8 cellular contexts compared by ENCODE assay signal in the genomic region with DNA sequence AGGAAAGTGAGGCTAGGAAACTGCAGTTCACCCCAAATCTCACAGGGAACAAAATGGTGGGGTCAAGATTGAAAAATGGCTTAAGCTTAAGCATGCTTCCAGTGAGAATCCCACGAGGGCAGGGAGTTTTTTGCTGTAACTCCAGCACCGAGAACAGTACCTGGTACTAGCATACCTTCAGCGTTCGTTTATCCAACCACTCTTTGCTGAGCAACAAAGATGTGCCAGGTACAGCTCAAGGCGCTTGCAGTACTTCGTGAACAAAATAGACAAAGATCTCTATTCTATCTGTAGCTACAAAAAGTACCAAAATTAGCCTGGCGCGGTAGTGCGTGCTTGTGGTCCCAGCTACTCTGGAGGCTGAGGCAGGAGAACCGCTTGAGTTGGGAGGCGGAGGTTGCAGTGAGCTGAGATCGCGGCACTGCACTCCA. TPM values are rescaled to one million over a fixed set of nuclear protein-coding genes. Genes with fewer than 3 reads are reported as not detected.
DNase-seq lines count a peak whose midpoint lies in the region; ATAC-seq, FAIRE-seq and TF ChIP-seq lines count a peak whose summit lies in the region.

No MANE protein-coding gene starts in this region.

- H3K36me3 Mint-ChIP-seq in Caco-2 (ENCODE audit: insufficient read depth, unreplicated experiment), result peaks cover 9% of the 10 kb centered on the region
- no peaks in the 10 kb centered on the region for H3K36me3 Mint-ChIP-seq in astrocyte (ENCODE audit: low read depth, unreplicated experiment)

- CTCF ChIA-PET in Caco-2 (lab: Charles Lee), result interaction anchor here (0.6 kb wide), 1 partner anchor 14 kb away, joined by 3 read pairs; no protein-coding TSS in a partner anchor

- DNase-seq in Caco-2, result no peak
- DNase-seq in astrocyte (ENCODE audit: low read depth), result no peak
- no peak for DNase-seq in left lung
- DNase-seq in NCI-H2107 (lab: John Stamatoyannopoulos, UW), result no peak
- no peak for DNase-seq in retina
- DNase-seq in NCI-H1436 treated with DMSO at 0.1 percent for 48 hours (lab: John Stamatoyannopoulos, UW), result no peak

- H3K9me3 Mint-ChIP-seq in Caco-2 (ENCODE audit: unreplicated experiment) (no peaks in the 10 kb centered on the region), astrocyte (ENCODE audit: unreplicated experiment) (no peaks in the 10 kb centered on the region)

- H3K4me2 ChIP-seq in Loucy (ENCODE audit: low read depth, low read length, poor library complexity, severe bottlenecking), result peak overlapping the region; percentile 91
- H3K4me2 ChIP-seq in astrocyte (ENCODE audit: low read length), result peak overlapping the region; percentile 95

- H3K27me3 ChIP-seq in Caco-2 (replicated peaks; ENCODE audit: control insufficient read depth, insufficient read depth, low read length) (no peaks in the 10 kb centered on the region), Loucy (ENCODE audit: insufficient read depth, low read length, poor library complexity, severe bottlenecking) (no peaks in the 10 kb centered on the region), astrocyte (ENCODE audit: insufficient read depth, low read length) (no peaks in the 10 kb centered on the region), left lung (no peaks in the 10 kb centered on the region), subcutaneous abdominal adipose tissue (ENCODE audit: control insufficient read depth in 5 of 5, insufficient read depth in 4 of 5, low read length in 5 of 5) (no peaks in the 10 kb centered on the region)

- H3K4me3 Mint-ChIP-seq in Caco-2 (ENCODE audit: unreplicated experiment) (peak overlapping the region; percentile 94), astrocyte (ENCODE audit: unreplicated experiment) (peak overlapping the region; percentile 91)

- H3K4me1 Mint-ChIP-seq in Caco-2 (ENCODE audit: low read depth, unreplicated experiment), result no peaks in the 10 kb centered on the region
- peaks cover 9% of the 10 kb centered on the region for H3K4me1 Mint-ChIP-seq in astrocyte (ENCODE audit: low read depth, unreplicated experiment)

- intact Hi-C loops in Caco-2 (cut with micrococcal nuclease; ENCODE audit: unreplicated experiment), result loop anchor here (1.0 kb wide), 1 partner anchor 10 kb away; a partner anchor contains a TSS
- intact Hi-C loops in left lung (cut with DNase I), result no loop called here

- peak overlapping the region; percentile 98 for H2AFZ ChIP-seq in Loucy (ENCODE audit: low read length)
- H2AFZ ChIP-seq in astrocyte (ENCODE audit: low read depth, low read length), result peak overlapping the region; percentile 95

- H3K27me3 Mint-ChIP-seq in Caco-2 (ENCODE audit: insufficient read depth, unreplicated experiment) (no peaks in the 10 kb centered on the region), astrocyte (ENCODE audit: low read depth, unreplicated experiment) (no peaks in the 10 kb centered on the region)

- H3K36me3 ChIP-seq in Caco-2 (ENCODE audit: control insufficient read depth, insufficient read depth, low read length), result no peaks in the 10 kb centered on the region
- no peaks in the 10 kb centered on the region for H3K36me3 ChIP-seq in Loucy (ENCODE audit: insufficient read depth, low read length)
- H3K36me3 ChIP-seq in astrocyte (ENCODE audit: insufficient read depth, low read length), result no peaks in the 10 kb centered on the region
- peaks cover 0 to 5% of the 10 kb centered on the region in 2 donors for H3K36me3 ChIP-seq in left lung
- H3K36me3 ChIP-seq in subcutaneous abdominal adipose tissue (ENCODE audit: control insufficient read depth in 5 of 5, insufficient read depth in 5 of 5, low read length in 5 of 5), result no peaks in the 10 kb centered on the region

- H4K20me1 ChIP-seq in Loucy (ENCODE audit: insufficient read depth, low read length, poor library complexity, severe bottlenecking) (peaks cover 30% of the 10 kb centered on the region), astrocyte (ENCODE audit: insufficient read depth, low read length) (peaks cover 22% of the 10 kb centered on the region)

- peak overlapping the region; percentile 96 for H3K9ac ChIP-seq in Loucy (ENCODE audit: low read depth, low read length, poor library complexity, severe bottlenecking)
- peak overlapping the region; percentile 98 for H3K9ac ChIP-seq in astrocyte (ENCODE audit: low read length)
- H3K9ac ChIP-seq in subcutaneous abdominal adipose tissue (ENCODE audit: low read length in 5 of 5), result peak overlapping the region; percentile 96 to 99 (median 99)

- no peaks in the 10 kb centered on the region for H3K9me2 ChIP-seq in Loucy (replicated peaks; ENCODE audit: low read depth, low read length)

- H3K4me1 ChIP-seq in Caco-2 (0 out of 2 replicates have a peak, but pooled peaks cover 7% of the 10 kb centered on the region), Loucy (ENCODE audit: insufficient read depth, low read length, poor library complexity, severe bottlenecking) (peaks cover 26% of the 10 kb centered on the region), astrocyte (ENCODE audit: insufficient read depth, low read length) (peaks cover 9% of the 10 kb centered on the region), left lung (peaks cover 7 to 46% of the 10 kb centered on the region in 2 donors), subcutaneous abdominal adipose tissue (ENCODE audit: control insufficient read depth in 5 of 5, insufficient read depth in 5 of 5, low read length in 5 of 5) (peaks cover 3 to 46% (median 36%) of the 10 kb centered on the region in 5 donors)

- H3K9me3 ChIP-seq in Caco-2, result no peaks in the 10 kb centered on the region
- H3K9me3 ChIP-seq in Loucy (ENCODE audit: insufficient read depth, low read depth, low read length), result no peaks in the 10 kb centered on the region
- H3K9me3 ChIP-seq in astrocyte (ENCODE audit: insufficient read depth, low read depth, low read length), result no peaks in the 10 kb centered on the region
- no peaks in the 10 kb centered on the region for H3K9me3 ChIP-seq in left lung
- no peaks in the 10 kb centered on the region for H3K9me3 ChIP-seq in subcutaneous abdominal adipose tissue (ENCODE audit: control insufficient read depth in 5 of 5, low read length in 5 of 5)

- H3K79me2 ChIP-seq in Loucy (ENCODE audit: insufficient read depth, low read length), result peaks cover 53% of the 10 kb centered on the region
- peaks cover 51% of the 10 kb centered on the region for H3K79me2 ChIP-seq in astrocyte (ENCODE audit: insufficient read depth, low read length)

- no peak for FAIRE-seq in astrocyte (lab: Jason Lieb, UNC)

- peak overlapping the region; percentile 89 for H3K27ac ChIP-seq in astrocyte (ENCODE audit: low read depth, low read length)
- peak overlapping the region; percentile 89 to 91 for H3K27ac ChIP-seq in left lung
- peak overlapping the region; percentile 95 for H3K27ac ChIP-seq in subcutaneous abdominal adipose tissue (ENCODE audit: low read depth, low read length)

- no peaks in the 10 kb centered on the region for H3F3A ChIP-seq in Loucy (ENCODE audit: low read depth)

- no TSS peak for BruUV-seq in Caco-2 (replicated peaks; lab: Mats Ljungman, UMichigan)

- ATAC-seq in left lung, result peak; percentile 2

- TF ChIP-seq CTCF in Caco-2 (IDR thresholded peaks at IDR 0.05; ENCODE audit: insufficient read depth in 1 of 2, low read depth in 1 of 2, low read length in 1 of 2, severe bottlenecking in 1 of 2, unreplicated experiment in 1 of 2) (no peak), Loucy (conservative IDR thresholded peaks at IDR 0.05; ENCODE audit: low read length) (no peak), astrocyte (IDR thresholded peaks at IDR 0.05; ENCODE audit: insufficient read depth, low read depth, low read length) (no peak), left lung (IDR thresholded peaks at IDR 0.05) (no peak)

- POLR2A ChIA-PET in Caco-2 (lab: Charles Lee), result interaction anchor here (0.5 to 1.3 kb wide), 5 partner anchors 9 to 329 kb away, joined by 3 to 13 read pairs (median 6); a partner anchor contains a TSS

- H3K4me3 ChIP-seq in Caco-2 (ENCODE audit: low read depth, low read length) (peak overlapping the region; percentile 86), Loucy (ENCODE audit: low read length, poor library complexity, severe bottlenecking) (peak overlapping the region; percentile 95), astrocyte (ENCODE audit: insufficient read depth, low read depth, low read length) (peak overlapping the region; percentile 90), left lung (peak overlapping the region; percentile 75 to 99), subcutaneous abdominal adipose tissue (ENCODE audit: low read depth in 1 of 5, low read length in 5 of 5) (peak overlapping the region; percentile 86 to 98 (median 95))

- H3K27ac Mint-ChIP-seq in Caco-2 (ENCODE audit: unreplicated experiment) (peak overlapping the region; percentile 95), astrocyte (ENCODE audit: unreplicated experiment) (peak overlapping the region; percentile 98)

RNA-seq across cellular contexts. Expression of a gene that starts 0.8 kb away (rescaled TPM):
- total RNA-seq in Caco-2 (2022), result 37.4 and 41.2 TPM in 2 replicates
- 38.7 and 41.1 TPM in 2 replicates for total RNA-seq in astrocyte
- total RNA-seq in left lung, result 10 to 100 TPM; 43.9 to 47.2 TPM

RNA-seq across cellular contexts. Expression of a gene that starts 10.0 kb away (rescaled TPM):
- 28.1 and 28.4 TPM in 2 replicates for total RNA-seq in Caco-2 (2022)
- total RNA-seq in astrocyte, result 30.7 and 31.8 TPM in 2 replicates
- total RNA-seq in left lung, result 10 to 100 TPM; 13.9 to 18.7 TPM

RNA-seq across cellular contexts. Expression of a gene that starts 47.1 kb away (rescaled TPM):
- total RNA-seq in Caco-2 (2022) (10.1 and 13.0 TPM in 2 replicates), astrocyte (4.9 and 6.8 TPM in 2 replicates), left lung (10 to 100 TPM; 12.7 to 22.7 TPM)

RNA-seq across cellular contexts. Expression of a gene that starts 50.8 kb away (rescaled TPM):
- 287 and 288 TPM in 2 replicates for total RNA-seq in Caco-2 (2022)
- 620 and 650 TPM in 2 replicates for total RNA-seq in astrocyte
- total RNA-seq in left lung, result 100 to 1,000 TPM; 340 to 479 TPM
